Comparison of ENCODE assay signal across 17 cellular contexts in the genomic region with DNA sequence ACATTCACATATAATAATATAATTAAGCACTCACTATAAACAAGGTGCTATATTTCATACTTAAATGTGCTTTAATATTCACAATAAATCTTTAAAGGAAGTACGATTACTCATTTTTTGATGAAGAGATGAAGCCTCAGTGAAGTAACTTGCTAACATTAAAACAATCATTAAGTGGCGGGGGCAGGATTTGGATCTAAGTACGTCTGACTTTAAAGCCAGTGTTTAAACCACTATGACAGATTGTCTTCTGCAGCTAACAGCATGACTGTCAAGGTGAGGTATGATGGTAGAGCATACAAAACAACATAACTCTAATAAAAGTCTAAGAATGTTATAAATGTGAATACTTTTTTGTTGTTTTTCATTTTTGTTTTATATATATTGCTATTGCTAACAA.
A peak's percentile ranks its signal among the peaks of the same experiment; 100 is the strongest.
DNase-seq lines count a peak whose midpoint lies in the region; ATAC-seq, FAIRE-seq and TF ChIP-seq lines count a peak whose summit lies in the region.
"Had no signal": no experiment of that assay in that cellular context is flagged by ENCODE, and none has a peak within 500 bp of the region (broad histone marks: within the 10 kb centered on the region; RNA-seq: fewer than 3 reads in every experiment).

No MANE protein-coding gene starts in this region.

- no peaks in the 10 kb centered on the region for H3K4me1 ChIP-seq in GM12878 (ENCODE audit: control insufficient read depth, insufficient read depth, low read length)
- H3K4me1 ChIP-seq in breast epithelium, result no peaks in the 10 kb centered on the region
- H3K4me1 ChIP-seq: BLaER1 had no signal

- intact Hi-C loops in GM12878 (cut with micrococcal nuclease; ENCODE audit: unreplicated experiment), result no loop called here
- intact Hi-C loops in breast epithelium (cut with DNase I; ENCODE audit: low total_unique reads), result no loop called here

- no peak for TF ChIP-seq CTCF in GM12878 (IDR thresholded peaks at IDR 0.05 in 2 of 3, conservative IDR thresholded peaks at IDR 0.05 in 1 of 3; ENCODE audit: control insufficient read depth in 2 of 3, extremely low read depth in 1 of 3, insufficient read depth in 1 of 3, low read depth in 3 of 3, low read length in 3 of 3)
- no peak for TF ChIP-seq CTCF in breast epithelium (IDR thresholded peaks at IDR 0.05)

- in situ Hi-C loops in GM12878 (cut with MboI), result no loop called here

- DNase-seq in DMS 273 (lab: John Stamatoyannopoulos, UW; ENCODE audit: unreplicated experiment), result peak; percentile 53
- DNase-seq in DMS 273 treated with DMSO at 0.1 percent for 48 hours (lab: John Stamatoyannopoulos, UW), result no peak
- DNase-seq in NCI-H82 (lab: John Stamatoyannopoulos, UW), result peak; percentile 68
- DNase-seq in NCI-H82 treated with DMSO at 0.1 percent for 48 hours (lab: John Stamatoyannopoulos, UW; ENCODE audit: unreplicated experiment), result no peak
- no peak for DNase-seq in GM12878 (ENCODE audit: low read depth, low spot score)
- no peak for DNase-seq in GM12892 (ENCODE audit: insufficient read length)
- no peak for DNase-seq in activated effector memory CD4-positive, alpha-beta T cell treated with anti-CD3 and anti-CD28 coated beads, Interleukin-2, amount 50 U/mL, for 16 hours
- no peak for DNase-seq in breast epithelium (ENCODE audit: low spot score in 2 of 2)
- DNase-seq: CD4-positive, alpha-beta memory T cell; DMS79; GDM1; GM23248 had no signal

- H3K4me2 ChIP-seq in GM12878 (ENCODE audit: control insufficient read depth, insufficient read depth), result no peak overlapping the region
- H3K4me2 ChIP-seq: BLaER1 had no signal

- TF ChIP-seq EP300 in GM12878 (IDR thresholded peaks at IDR 0.05; ENCODE audit: borderline replicate concordance in 1 of 2, control insufficient read depth in 1 of 2, low read depth in 2 of 2, low read length in 2 of 2), result no peak

- POLR2A ChIA-PET in GM12878 (lab: Charles Lee), result interaction anchor here (0.5 to 1.1 kb wide), 3 partner anchors 11 to 15 kb away, joined by 3 to 8 read pairs (median 3); no protein-coding TSS in a partner anchor

- BruUV-seq in GM12878 (replicated peaks; lab: Mats Ljungman, UMichigan), result TSS peak; percentile 32

- SMC1A ChIA-PET in GM12878 (lab: Charles Lee; ENCODE audit: uncharacterized antibody, unreplicated experiment), result interaction anchor here (0.9 to 1.3 kb wide), 5 partner anchors 13 to 42 kb away, joined by 3 to 5 read pairs (median 3); no protein-coding TSS in a partner anchor

- CTCF ChIA-PET in GM12878 (lab: Yijun Ruan, JAX), result no interaction called here

- ATAC-seq in GM12878, result no peak

- H3K36me3 ChIP-seq in GM12878 (ENCODE audit: control insufficient read depth in 2 of 2, insufficient read depth in 2 of 2, low read length in 1 of 2), result no peaks in the 10 kb centered on the region
- no peaks in the 10 kb centered on the region for H3K36me3 ChIP-seq in breast epithelium
- H3K36me3 ChIP-seq: BLaER1, HAP-1 had no signal

- TF ChIP-seq RAD21 in GM12878 (IDR thresholded peaks at IDR 0.05; ENCODE audit: insufficient read depth, low read depth, low read length), result no peak

- H4K20me1 ChIP-seq in GM12878 (ENCODE audit: control insufficient read depth, insufficient read depth), result no peaks in the 10 kb centered on the region

- H3K9me3 ChIP-seq in GM12878 (replicated peaks; ENCODE audit: control insufficient read depth, insufficient read depth, low read length) (no peaks in the 10 kb centered on the region; the same call in 1 of the 3 replicates), breast epithelium (no peaks in the 10 kb centered on the region)
- H3K9me3 ChIP-seq: BLaER1, HAP-1 had no signal

- no peak for FAIRE-seq in GM12878 (lab: Jason Lieb, UNC)
- FAIRE-seq in GM12892 (lab: Jason Lieb, UNC), result no peak
- FAIRE-seq: GM19239 had no signal

- no peak overlapping the region for H2AFZ ChIP-seq in GM12878 (ENCODE audit: control insufficient read depth, low read depth, low read length)
- H2AFZ ChIP-seq: GM23248 had no signal

- RAD21 ChIA-PET in GM12878 (lab: Charles Lee; ENCODE audit: unreplicated experiment), result interaction anchor here (0.9 to 1.1 kb wide), 4 partner anchors 13 to 63 kb away, joined by 3 read pairs; no protein-coding TSS in a partner anchor

- H3K4me3 ChIP-seq in GM12878 (no peak overlapping the region), breast epithelium (no peak overlapping the region)
- H3K4me3 ChIP-seq: BLaER1, GM23248, HAP-1 had no signal

- 36% methylated on average over 3 of the region's 3 CpGs for WGBS in GM12878 (ENCODE audit: insufficient coverage, insufficient replicate concordance, low lambda C conversion rate, missing lambda C conversion rate)

- TF ChIP-seq POLR2A in GM12878 (IDR thresholded peaks at IDR 0.05; ENCODE audit: low read depth, low read length) (no peak), GM12892 (IDR thresholded peaks at IDR 0.05; ENCODE audit: low read depth, low read length) (no peak), breast epithelium (IDR thresholded peaks at IDR 0.05) (no peak)

- no peak overlapping the region for H3K27ac ChIP-seq in GM12878 (ENCODE audit: control insufficient read depth, insufficient read depth)
- H3K27ac ChIP-seq in breast epithelium, result no peak overlapping the region
- H3K27ac ChIP-seq: 22Rv1, BLaER1, GM23248, HL-60 had no signal

- H3K27me3 ChIP-seq in GM12878 (replicated peaks in 1 of 2; ENCODE audit: control insufficient read depth in 2 of 2, insufficient read depth in 2 of 2, low read length in 1 of 2) (no peaks in the 10 kb centered on the region), breast epithelium (no peaks in the 10 kb centered on the region)
- H3K27me3 ChIP-seq: BLaER1 had no signal

- no peak overlapping the region for H3K9ac ChIP-seq in GM12878 (ENCODE audit: control insufficient read depth, insufficient read depth, low read length)
- H3K9ac ChIP-seq: BLaER1, GM23248 had no signal

- no peaks in the 10 kb centered on the region for H3K79me2 ChIP-seq in GM12878 (ENCODE audit: control insufficient read depth, insufficient read depth, low read length)

TF ChIP-seq in GM12878, 131 proteins besides CTCF, POLR2A, EP300 and RAD21 (continues in another document):
- TF ChIP-seq NFXL1 (IDR thresholded peaks at IDR 0.05; ENCODE audit: borderline replicate concordance), result no peak
- TF ChIP-seq, protein P1, sequence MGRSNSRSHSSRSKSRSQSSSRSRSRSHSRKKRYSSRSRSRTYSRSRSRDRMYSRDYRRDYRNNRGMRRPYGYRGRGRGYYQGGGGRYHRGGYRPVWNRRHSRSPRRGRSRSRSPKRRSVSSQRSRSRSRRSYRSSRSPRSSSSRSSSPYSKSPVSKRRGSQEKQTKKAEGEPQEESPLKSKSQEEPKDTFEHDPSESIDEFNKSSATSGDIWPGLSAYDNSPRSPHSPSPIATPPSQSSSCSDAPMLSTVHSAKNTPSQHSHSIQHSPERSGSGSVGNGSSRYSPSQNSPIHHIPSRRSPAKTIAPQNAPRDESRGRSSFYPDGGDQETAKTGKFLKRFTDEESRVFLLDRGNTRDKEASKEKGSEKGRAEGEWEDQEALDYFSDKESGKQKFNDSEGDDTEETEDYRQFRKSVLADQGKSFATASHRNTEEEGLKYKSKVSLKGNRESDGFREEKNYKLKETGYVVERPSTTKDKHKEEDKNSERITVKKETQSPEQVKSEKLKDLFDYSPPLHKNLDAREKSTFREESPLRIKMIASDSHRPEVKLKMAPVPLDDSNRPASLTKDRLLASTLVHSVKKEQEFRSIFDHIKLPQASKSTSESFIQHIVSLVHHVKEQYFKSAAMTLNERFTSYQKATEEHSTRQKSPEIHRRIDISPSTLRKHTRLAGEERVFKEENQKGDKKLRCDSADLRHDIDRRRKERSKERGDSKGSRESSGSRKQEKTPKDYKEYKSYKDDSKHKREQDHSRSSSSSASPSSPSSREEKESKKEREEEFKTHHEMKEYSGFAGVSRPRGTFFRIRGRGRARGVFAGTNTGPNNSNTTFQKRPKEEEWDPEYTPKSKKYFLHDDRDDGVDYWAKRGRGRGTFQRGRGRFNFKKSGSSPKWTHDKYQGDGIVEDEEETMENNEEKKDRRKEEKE (IDR thresholded peaks at IDR 0.05), result no peak
- TF ChIP-seq, protein P2, sequence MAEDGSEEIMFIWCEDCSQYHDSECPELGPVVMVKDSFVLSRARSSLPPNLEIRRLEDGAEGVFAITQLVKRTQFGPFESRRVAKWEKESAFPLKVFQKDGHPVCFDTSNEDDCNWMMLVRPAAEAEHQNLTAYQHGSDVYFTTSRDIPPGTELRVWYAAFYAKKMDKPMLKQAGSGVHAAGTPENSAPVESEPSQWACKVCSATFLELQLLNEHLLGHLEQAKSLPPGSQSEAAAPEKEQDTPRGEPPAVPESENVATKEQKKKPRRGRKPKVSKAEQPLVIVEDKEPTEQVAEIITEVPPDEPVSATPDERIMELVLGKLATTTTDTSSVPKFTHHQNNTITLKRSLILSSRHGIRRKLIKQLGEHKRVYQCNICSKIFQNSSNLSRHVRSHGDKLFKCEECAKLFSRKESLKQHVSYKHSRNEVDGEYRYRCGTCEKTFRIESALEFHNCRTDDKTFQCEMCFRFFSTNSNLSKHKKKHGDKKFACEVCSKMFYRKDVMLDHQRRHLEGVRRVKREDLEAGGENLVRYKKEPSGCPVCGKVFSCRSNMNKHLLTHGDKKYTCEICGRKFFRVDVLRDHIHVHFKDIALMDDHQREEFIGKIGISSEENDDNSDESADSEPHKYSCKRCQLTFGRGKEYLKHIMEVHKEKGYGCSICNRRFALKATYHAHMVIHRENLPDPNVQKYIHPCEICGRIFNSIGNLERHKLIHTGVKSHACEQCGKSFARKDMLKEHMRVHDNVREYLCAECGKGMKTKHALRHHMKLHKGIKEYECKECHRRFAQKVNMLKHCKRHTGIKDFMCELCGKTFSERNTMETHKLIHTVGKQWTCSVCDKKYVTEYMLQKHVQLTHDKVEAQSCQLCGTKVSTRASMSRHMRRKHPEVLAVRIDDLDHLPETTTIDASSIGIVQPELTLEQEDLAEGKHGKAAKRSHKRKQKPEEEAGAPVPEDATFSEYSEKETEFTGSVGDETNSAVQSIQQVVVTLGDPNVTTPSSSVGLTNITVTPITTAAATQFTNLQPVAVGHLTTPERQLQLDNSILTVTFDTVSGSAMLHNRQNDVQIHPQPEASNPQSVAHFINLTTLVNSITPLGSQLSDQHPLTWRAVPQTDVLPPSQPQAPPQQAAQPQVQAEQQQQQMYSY (CRISPR knock-in tag; IDR thresholded peaks at IDR 0.05), result no peak
- no peak for TF ChIP-seq SMAD1 (IDR thresholded peaks at IDR 0.05; ENCODE audit: low read depth, partially characterized antibody)
- no peak for TF ChIP-seq IRF4 (IDR thresholded peaks at IDR 0.05; ENCODE audit: low read depth, low read length)
- TF ChIP-seq MEF2B (IDR thresholded peaks at IDR 0.05; ENCODE audit: partially characterized antibody, poor library complexity, severe bottlenecking), result no peak
- no peak for TF ChIP-seq NRF1 (conservative IDR thresholded peaks at IDR 0.05; ENCODE audit: low read depth, low read length)
- TF ChIP-seq SMAD5 (IDR thresholded peaks at IDR 0.05; ENCODE audit: low read depth), result no peak
- TF ChIP-seq SMARCA5 (IDR thresholded peaks at IDR 0.05), result no peak

Comparison
In these comparisons a context has a peak if more than half of its experiments do, and no peak if none do; other contexts are left out.
1. DNase-seq: peak in DMS 273 (single experiment) and NCI-H82 (single experiment); none in DMS 273 treated with DMSO at 0.1 percent for 48 hours (single experiment), NCI-H82 treated with DMSO at 0.1 percent for 48 hours (single experiment), GM12878 (single experiment), GM12892 (single experiment), activated effector memory CD4-positive, alpha-beta T cell treated with anti-CD3 and anti-CD28 coated beads, Interleukin-2, amount 50 U/mL, for 16 hours (single experiment) and breast epithelium (0 of 2).